Comparison of ENCODE assay signal across 15 cellular contexts in genomic region chr6:43735642-43736199, GRCh38. TPM values are rescaled to one million over a fixed set of nuclear protein-coding genes. Genes with fewer than 3 reads are reported as not detected.
DNase-seq lines count a peak whose midpoint lies in the region; ATAC-seq and TF ChIP-seq lines count a peak whose summit lies in the region.
"Had no signal": no experiment of that assay in that cellular context is flagged by ENCODE, and none has a peak within 500 bp of the region (broad histone marks: within the 10 kb centered on the region; RNA-seq: fewer than 3 reads in every experiment).

No MANE protein-coding gene starts in this region.

- H3K4me3 ChIP-seq in breast epithelium (no peak overlapping the region), suprapubic skin (no peak overlapping the region), transverse colon (no peak overlapping the region)
- H3K4me3 ChIP-seq: K562, PC-9 had no signal

- H3K27ac ChIP-seq in breast epithelium (no peak overlapping the region), epithelial cell of prostate (peak overlapping the region; percentile 97), suprapubic skin (no peak overlapping the region), transverse colon (no peak overlapping the region)
- H3K27ac ChIP-seq: PC-9 had no signal

- H3K27me3 ChIP-seq in breast epithelium (no peaks in the 10 kb centered on the region), suprapubic skin (no peaks in the 10 kb centered on the region), transverse colon (no peaks in the 10 kb centered on the region)

- H3K9me3 ChIP-seq in breast epithelium = peaks cover 0 to 9% of the 10 kb centered on the region in 2 donors
- peaks cover 7% of the 10 kb centered on the region for H3K9me3 ChIP-seq in suprapubic skin
- H3K9me3 ChIP-seq in transverse colon = peaks cover 7% of the 10 kb centered on the region in 2 donors

- in situ Hi-C loops in transverse colon (cut with MboI; ENCODE audit: low pct_ligation_motif_present in 1 of 4, low pct_unique_long_range_greater_than_20kb in 1 of 4, low sequenced_read_pairs in 3 of 4) = no loop called here

- no peaks in the 10 kb centered on the region for H3K4me1 ChIP-seq in breast epithelium
- peaks cover 4% of the 10 kb centered on the region for H3K4me1 ChIP-seq in suprapubic skin
- H3K4me1 ChIP-seq in transverse colon = peaks cover 0 to 12% (median 5%) of the 10 kb centered on the region in 4 donors

- no peak for TF ChIP-seq POLR2A in breast epithelium (IDR thresholded peaks at IDR 0.05)
- TF ChIP-seq POLR2A in suprapubic skin (IDR thresholded peaks at IDR 0.05) = no peak
- TF ChIP-seq POLR2A in transverse colon (IDR thresholded peaks at IDR 0.05) = no peak

- peaks cover 14% of the 10 kb centered on the region for H3K9me3 Mint-ChIP-seq in MCF 10A (ENCODE audit: unreplicated experiment)
- H3K9me3 Mint-ChIP-seq in activated T-helper 17 cell treated with anti-CD3 and anti-CD28 coated beads, Interleukin-2, amount 50 U/mL, for 72 hours = peaks cover 9% of the 10 kb centered on the region

- TF ChIP-seq EP300 in suprapubic skin (IDR thresholded peaks at IDR 0.05) = no peak
- no peak for TF ChIP-seq EP300 in transverse colon (IDR thresholded peaks at IDR 0.05; ENCODE audit: low read depth)

- H3K27ac Mint-ChIP-seq in MCF 10A (ENCODE audit: low read depth, unreplicated experiment) = no peak overlapping the region
- peak overlapping the region; percentile 29 for H3K27ac Mint-ChIP-seq in activated T-helper 17 cell treated with anti-CD3 and anti-CD28 coated beads, Interleukin-2, amount 50 U/mL, for 72 hours

- H3K36me3 ChIP-seq in breast epithelium = no peaks in the 10 kb centered on the region
- no peaks in the 10 kb centered on the region for H3K36me3 ChIP-seq in suprapubic skin
- H3K36me3 ChIP-seq in transverse colon = no peaks in the 10 kb centered on the region

- intact Hi-C loops in MCF 10A (cut with micrococcal nuclease) = no loop called here
- intact Hi-C loops in breast epithelium (cut with DNase I; ENCODE audit: low total_unique reads) = no loop called here
- intact Hi-C loops in transverse colon (cut with DNase I; ENCODE audit: low total_unique reads) = no loop called here

- BruUV-seq in MCF 10A (replicated peaks; lab: Mats Ljungman, UMichigan) = no TSS peak

- ATAC-seq in activated T-helper 17 cell treated with anti-CD3 and anti-CD28 coated beads, Interleukin-2, amount 50 U/mL, for 72 hours (replicated peaks) = no peak
- ATAC-seq: K562 had no signal

- CTCF ChIA-PET in MCF 10A (lab: Yijun Ruan, JAX) = interaction anchor here (1.1 to 1.3 kb wide), 4 partner anchors 11 to 61 kb away, joined by 3 to 6 read pairs (median 4); no protein-coding TSS in a partner anchor

- no peak overlapping the region for H3K4me3 Mint-ChIP-seq in MCF 10A (ENCODE audit: unreplicated experiment)
- no peak overlapping the region for H3K4me3 Mint-ChIP-seq in activated T-helper 17 cell treated with anti-CD3 and anti-CD28 coated beads, Interleukin-2, amount 50 U/mL, for 72 hours

- H3K36me3 Mint-ChIP-seq in MCF 10A (ENCODE audit: insufficient read depth, unreplicated experiment) = no peaks in the 10 kb centered on the region
- no peaks in the 10 kb centered on the region for H3K36me3 Mint-ChIP-seq in activated T-helper 17 cell treated with anti-CD3 and anti-CD28 coated beads, Interleukin-2, amount 50 U/mL, for 72 hours (ENCODE audit: low read depth)

- no peaks in the 10 kb centered on the region for H3K27me3 Mint-ChIP-seq in MCF 10A (ENCODE audit: insufficient read depth, unreplicated experiment)
- no peaks in the 10 kb centered on the region for H3K27me3 Mint-ChIP-seq in activated T-helper 17 cell treated with anti-CD3 and anti-CD28 coated beads, Interleukin-2, amount 50 U/mL, for 72 hours

- WGBS in suprapubic skin = 100% methylated on average over 1 of the region's 2 CpGs
- WGBS in transverse colon (ENCODE audit: low coverage in 1 of 2), 2 donors = 83% methylated on average over 2 of the region's 2 CpGs; no CpG with 5 or more reads in 1 of the 2 donors

- H3K4me1 Mint-ChIP-seq in MCF 10A (ENCODE audit: insufficient read depth, unreplicated experiment) = peaks cover 21% of the 10 kb centered on the region
- H3K4me1 Mint-ChIP-seq in activated T-helper 17 cell treated with anti-CD3 and anti-CD28 coated beads, Interleukin-2, amount 50 U/mL, for 72 hours = peaks cover 11% of the 10 kb centered on the region

- POLR2A ChIA-PET in MCF 10A (lab: Yijun Ruan, JAX) = interaction anchor here (0.6 to 0.7 kb wide), 2 partner anchors 29 to 331 kb away, joined by 3 read pairs; no protein-coding TSS in a partner anchor

- TF ChIP-seq CTCF in MCF 10A (IDR thresholded peaks at IDR 0.05; ENCODE audit: unreplicated experiment) (no peak), breast epithelium (IDR thresholded peaks at IDR 0.05) (no peak), suprapubic skin (IDR thresholded peaks at IDR 0.05) (no peak), transverse colon (IDR thresholded peaks at IDR 0.05) (no peak)

- DNase-seq in MCF 10A (ENCODE audit: unreplicated experiment) (peak; percentile 34), breast epithelium (ENCODE audit: low spot score in 2 of 2) (no peak), epithelial cell of prostate (ENCODE audit: low read depth, low spot score) (no peak), suprapubic skin (ENCODE audit: low spot score in 2 of 2) (peak; percentile 30 to 31), transverse colon (no peak), NOMO-1 treated with DMSO at 0.1 percent for 48 hours (lab: John Stamatoyannopoulos, UW; ENCODE audit: unreplicated experiment) (no peak), NCI-H1105 treated with DMSO at 0.1 percent for 48 hours (lab: John Stamatoyannopoulos, UW) (no peak)
- DNase-seq: C1 segment of cervical spinal cord, DND-41, NCI-H146, NCI-H510A treated with DMSO at 0.1 percent for 48 hours, NCI-H82, PC-9 had no signal

RNA-seq across cellular contexts. Expression of gene VEGFA, which starts 34.3 kb away (rescaled TPM):
- 265 and 366 TPM in 2 replicates for total RNA-seq in MCF 10A (2022)
- 100 to 1,000 TPM; 123 to 230 (median 132) TPM for total RNA-seq in breast epithelium
- total RNA-seq in activated T-helper 17 cell treated with anti-CD3 and anti-CD28 coated beads, Interleukin-2, amount 50 U/mL, for 72 hours = 100 to 1,000 TPM in 1 of 2 donors, 10 to 100 TPM in 1; 48.7 to 142 TPM
- total RNA-seq in suprapubic skin = 100 to 1,000 TPM in 1 of 4 donors, 10 to 100 TPM in 3; 25.4 to 147 (median 43.6) TPM
- total RNA-seq in transverse colon = 100 to 1,000 TPM; 131 to 608 (median 203) TPM

RNA-seq across cellular contexts. Expression of gene MRPS18A, which starts 48.1 kb away (rescaled TPM):
- 69.1 and 79.5 TPM in 2 replicates for total RNA-seq in MCF 10A (2022)
- total RNA-seq in breast epithelium = 10 to 100 TPM; 37.7 to 63.2 (median 40.6) TPM
- 10 to 100 TPM; 31.2 to 46.7 TPM for total RNA-seq in activated T-helper 17 cell treated with anti-CD3 and anti-CD28 coated beads, Interleukin-2, amount 50 U/mL, for 72 hours
- 10 to 100 TPM; 43.6 to 59.0 (median 48.6) TPM for total RNA-seq in suprapubic skin
- total RNA-seq in transverse colon = 10 to 100 TPM; 25.4 to 48.6 (median 40.3) TPM

Comparison
In these comparisons a context has a peak if more than half of its experiments do, and no peak if none do; other contexts are left out.
1. DNase-seq: peak in MCF 10A (single experiment) and suprapubic skin (2 of 2); none in breast epithelium (0 of 2), epithelial cell of prostate (single experiment), transverse colon (single experiment), NOMO-1 treated with DMSO at 0.1 percent for 48 hours (single experiment) and NCI-H1105 treated with DMSO at 0.1 percent for 48 hours (single experiment).